Comparison of ENCODE assay signal across 2 cellular contexts in genomic region chr15:69631005-69631404, GRCh38.
TF ChIP-seq lines count a peak whose summit lies in the region.

No MANE protein-coding gene starts in this region.

TF ChIP-seq in HepG2, 621 proteins besides CTCF, POLR2A, EP300 and RAD21 (continued from another document):
- no peak for TF ChIP-seq SMAD9 (CRISPR knock-in tag; IDR thresholded peaks at IDR 0.05)
- no peak for TF ChIP-seq ZBTB4 (CRISPR knock-in tag; IDR thresholded peaks at IDR 0.05; ENCODE audit: borderline replicate concordance)
- no peak for TF ChIP-seq PHF20 (CRISPR knock-in tag; IDR thresholded peaks at IDR 0.05)
- TF ChIP-seq MNT (IDR thresholded peaks at IDR 0.05) = peak; percentile 56

TF ChIP-seq in H1, 55 proteins besides CTCF, POLR2A, EP300 and RAD21:
- no peak for TF ChIP-seq SP4 (IDR thresholded peaks at IDR 0.05; ENCODE audit: low read length)
